ENCODE assay signal across 8 cellular contexts in genomic region chr10:5094265-5095205, GRCh38. TPM values are rescaled to one million over a fixed set of nuclear protein-coding genes. Genes with fewer than 3 reads are reported as not detected.
DNase-seq lines count a peak whose midpoint lies in the region; ATAC-seq, FAIRE-seq and TF ChIP-seq lines count a peak whose summit lies in the region.

Gene AKR1C3, plus strand, starts transcription at chr10:5094414. Its CDS starts 31 bp downstream, at chr10:5094445.

- H3K4me3 Mint-ChIP-seq in WTC11 (peak within 1 kb of the TSS; percentile 24), nephron (peak within 1 kb of the TSS; percentile 70 to 82 (median 75))

- CTCF ChIA-PET in WTC11 (lab: Charles Lee) = interaction anchor here (2.8 kb wide), 1 partner anchor 245 kb away, joined by 28 read pairs; no protein-coding TSS in a partner anchor

- POLR2A ChIA-PET in WTC11 (lab: Charles Lee) = no interaction called here

- no peak for FAIRE-seq in D721Med (lab: Jason Lieb, UNC)

- H3K4me1 Mint-ChIP-seq in WTC11 (peaks cover 8% of the 10 kb centered on the region), nephron (no peaks in the 10 kb centered on the region)

- H3K27ac Mint-ChIP-seq in WTC11 (peak within 1 kb of the TSS; percentile 80; the same call in 1 of the 2 replicates), nephron (peak within 1 kb of the TSS; percentile 46 to 69 (median 62))

- H3K27me3 Mint-ChIP-seq in WTC11 (ENCODE audit: low read depth) (no peaks in the 10 kb centered on the region; the same call in 1 of the 2 replicates), nephron (ENCODE audit: low read depth) (no peaks in the 10 kb centered on the region)

- in situ Hi-C loops in KBM-7 (cut with MboI; ENCODE audit: low pct_unique_long_range_greater_than_20kb, low sequenced_read_pairs) = no loop called here

- TF ChIP-seq CTCF in D721Med (IDR thresholded peaks at IDR 0.05; ENCODE audit: insufficient read depth, missing control alignments) = peak; percentile 43
- peak; percentile 32 for TF ChIP-seq CTCF in WTC11 (IDR thresholded peaks at IDR 0.05)
- TF ChIP-seq CTCF in nephron (IDR thresholded peaks at IDR 0.05; ENCODE audit: unreplicated experiment in 3 of 3) = peak; percentile 54 to 57 (median 54)

- ATAC-seq in WTC11 = peak; percentile 75
- ATAC-seq in HG03175 (IDR thresholded peaks at IDR 0.05; ENCODE audit: unreplicated experiment) = no peak

- DNase-seq in D721Med (ENCODE audit: insufficient read length, low spot score) = no peak
- peak; percentile 65 for DNase-seq in KBM-7
- DNase-seq in WTC11 (ENCODE audit: low spot score) = no peak
- peak; percentile 72 for DNase-seq in fibroblast of the conjunctiva (ENCODE audit: low read depth)
- DNase-seq in stimulated activated CD4-positive, alpha-beta T cell treated with anti-CD3 and anti-CD28 coated beads, Interleukin-12 subunit alpha, Interleukin-12 subunit beta, amount 100 ng/mL, for 4 hours = no peak
- no peak for DNase-seq in occipital lobe (lab: John Stamatoyannopoulos, UW)

- H3K36me3 Mint-ChIP-seq in WTC11 = no peaks in the 10 kb centered on the region
- peaks cover 2% of the 10 kb centered on the region for H3K36me3 Mint-ChIP-seq in nephron (ENCODE audit: low read depth)

- H3K9me3 Mint-ChIP-seq in WTC11 = 0 out of 2 replicates have a peak, but pooled peaks cover 1% of the 10 kb centered on the region
- peaks cover 24% of the 10 kb centered on the region for H3K9me3 Mint-ChIP-seq in nephron

TF ChIP-seq in WTC11, 78 proteins besides CTCF, POLR2A, EP300 and RAD21:
- TF ChIP-seq RORB (CRISPR knock-in tag; IDR thresholded peaks at IDR 0.05) = no peak
- TF ChIP-seq MAX (CRISPR knock-in tag; IDR thresholded peaks at IDR 0.05) = no peak
- TF ChIP-seq PRDM15 (CRISPR knock-in tag; IDR thresholded peaks at IDR 0.05) = no peak
- no peak for TF ChIP-seq ZNF281 (CRISPR knock-in tag; IDR thresholded peaks at IDR 0.05)

RNA-seq across cellular contexts. Expression of gene AKR1C3, which starts in this region (rescaled TPM):
- total RNA-seq in WTC11 (2021) = 6.7 to 9.0 TPM (median 8.6 TPM) in 3 replicates
- total RNA-seq in occipital lobe = 8.0 TPM

Comparison
In these comparisons a context has a peak if more than half of its experiments do, and no peak if none do; other contexts are left out.
1. DNase-seq: peak in KBM-7 (single experiment) and fibroblast of the conjunctiva (single experiment); none in D721Med (single experiment), WTC11 (single experiment), stimulated activated CD4-positive, alpha-beta T cell treated with anti-CD3 and anti-CD28 coated beads, Interleukin-12 subunit alpha, Interleukin-12 subunit beta, amount 100 ng/mL, for 4 hours (single experiment) and occipital lobe (single experiment).
2. Peak in every context shown above with its lines, with median percentiles within 50 percentile points of each other: CTCF ChIP-seq.